ENCODE assay signal across 8 cellular contexts in genomic region chr19:45450042-45450380, GRCh38. TPM values are rescaled to one million over a fixed set of nuclear protein-coding genes. Genes with fewer than 3 reads are reported as not detected.
A peak's percentile ranks its signal among the peaks of the same experiment; 100 is the strongest.
DNase-seq lines count a peak whose midpoint lies in the region; ATAC-seq and TF ChIP-seq lines count a peak whose summit lies in the region.

No MANE protein-coding gene starts in this region.

- H3K36me3 ChIP-seq in BLaER1 treated with 17β-estradiol and CSF1 and Interleukin-3, amounts not matched to agents 10 nM and 100 nM: no peaks in the 10 kb centered on the region
- H3K36me3 ChIP-seq in lower lobe of right lung: no peaks in the 10 kb centered on the region
- no peaks in the 10 kb centered on the region for H3K36me3 ChIP-seq in urinary bladder (ENCODE audit: insufficient read depth)

- intact Hi-C loops in lower lobe of right lung (cut with DNase I): no loop called here

- in situ Hi-C loops in astrocyte of the spinal cord (cut with HindIII; ENCODE audit: low sequenced_read_pairs): no loop called here

- H3K27ac ChIP-seq in BLaER1 treated with 17β-estradiol and CSF1 and Interleukin-3, amounts not matched to agents 10 nM and 100 nM: peak overlapping the region; percentile 70 to 97 (median 81)
- peak overlapping the region; percentile 98 for H3K27ac ChIP-seq in lower lobe of right lung
- peak overlapping the region; percentile 56 for H3K27ac ChIP-seq in urinary bladder (ENCODE audit: low read depth)

- no peaks in the 10 kb centered on the region for H4K20me1 ChIP-seq in BLaER1 treated with 17β-estradiol and CSF1 and Interleukin-3, amounts not matched to agents 10 nM and 100 nM

- TF ChIP-seq CTCF in astrocyte of the spinal cord (IDR thresholded peaks at IDR 0.05; ENCODE audit: low read depth, low read length) (no peak), lower lobe of right lung (IDR thresholded peaks at IDR 0.05) (no peak)

- DNase-seq in astrocyte of the spinal cord (ENCODE audit: low read depth, low spot score): no peak
- DNase-seq in lower lobe of right lung: no peak
- no peak for DNase-seq in NCI-H524 treated with DMSO at 0.1 percent for 48 hours (lab: John Stamatoyannopoulos, UW)
- no peak for DNase-seq in activated CD4-positive, alpha-beta T cell treated with anti-CD3 and anti-CD28 coated beads for 1 hour

- H3K4me3 ChIP-seq in BLaER1 treated with 17β-estradiol and CSF1 and Interleukin-3, amounts not matched to agents 10 nM and 100 nM: peak overlapping the region; percentile 61 to 77 (median 69)
- H3K4me3 ChIP-seq in astrocyte of the spinal cord (ENCODE audit: low read depth, low read length) (peak overlapping the region; percentile 52), lower lobe of right lung (peak overlapping the region; percentile 64), urinary bladder (ENCODE audit: low read depth, low read length) (peak overlapping the region; percentile 34)

- peak overlapping the region; percentile 70 to 95 (median 79) for H3K9ac ChIP-seq in BLaER1 treated with 17β-estradiol and CSF1 and Interleukin-3, amounts not matched to agents 10 nM and 100 nM

- ATAC-seq in HG03439 (IDR thresholded peaks at IDR 0.05; ENCODE audit: unreplicated experiment) (peak; percentile 10), lower lobe of right lung (peak; percentile 3 to 15), GM18519 (IDR thresholded peaks at IDR 0.05; ENCODE audit: low FRiP score, unreplicated experiment) (no peak)

- no peaks in the 10 kb centered on the region for H3K9me3 ChIP-seq in BLaER1 treated with 17β-estradiol and CSF1 and Interleukin-3, amounts not matched to agents 10 nM and 100 nM (replicated peaks in 1 of 11)
- H3K9me3 ChIP-seq in lower lobe of right lung: no peaks in the 10 kb centered on the region

- H3K27me3 ChIP-seq in BLaER1 treated with 17β-estradiol and CSF1 and Interleukin-3, amounts not matched to agents 10 nM and 100 nM: no peaks in the 10 kb centered on the region
- H3K27me3 ChIP-seq in lower lobe of right lung (ENCODE audit: low read depth): no peaks in the 10 kb centered on the region

- WGBS in urinary bladder: 30% methylated on average over 4 of the region's 4 CpGs

- peak overlapping the region; percentile 81 to 99 (median 96) for H3K4me2 ChIP-seq in BLaER1 treated with 17β-estradiol and CSF1 and Interleukin-3, amounts not matched to agents 10 nM and 100 nM

- peaks cover 34 to 85% (median 69%) of the 10 kb centered on the region in 10 experiments for H3K4me1 ChIP-seq in BLaER1 treated with 17β-estradiol and CSF1 and Interleukin-3, amounts not matched to agents 10 nM and 100 nM
- peaks cover 53% of the 10 kb centered on the region for H3K4me1 ChIP-seq in lower lobe of right lung
- H3K4me1 ChIP-seq in urinary bladder (ENCODE audit: insufficient read depth): no peaks in the 10 kb centered on the region

RNA-seq across cellular contexts. Expression of gene FOSB, which starts 17.8 kb away (rescaled TPM):
- total RNA-seq in lower lobe of right lung: 18.0 TPM
- total RNA-seq in urinary bladder: 10.4 TPM
- polyA plus RNA-seq in urinary bladder: 128 TPM

RNA-seq across cellular contexts. Expression of gene ERCC1, which starts 26.3 kb away (rescaled TPM):
- total RNA-seq in lower lobe of right lung (41.6 TPM), urinary bladder (64.0 TPM)
- 50.3 TPM for polyA plus RNA-seq in urinary bladder

RNA-seq across cellular contexts. Expression of gene POLR1G, which starts 43.6 kb away (rescaled TPM):
- total RNA-seq in lower lobe of right lung (4.5 TPM), urinary bladder (1.8 TPM)
- polyA plus RNA-seq in urinary bladder: 5.0 TPM

RNA-seq across cellular contexts. Expression of gene PPP1R13L, which starts 45.1 kb away (rescaled TPM):
- total RNA-seq in lower lobe of right lung: 43.8 TPM
- total RNA-seq in urinary bladder: 7.7 TPM
- 28.1 TPM for polyA plus RNA-seq in urinary bladder

RNA-seq across cellular contexts. Expression of gene RTN2, which starts 46.8 kb away (rescaled TPM):
- total RNA-seq in lower lobe of right lung (16.2 TPM), urinary bladder (6.0 TPM)
- 34.9 TPM for polyA plus RNA-seq in urinary bladder
